11 cellular contexts compared by ENCODE assay signal in the genomic region with DNA sequence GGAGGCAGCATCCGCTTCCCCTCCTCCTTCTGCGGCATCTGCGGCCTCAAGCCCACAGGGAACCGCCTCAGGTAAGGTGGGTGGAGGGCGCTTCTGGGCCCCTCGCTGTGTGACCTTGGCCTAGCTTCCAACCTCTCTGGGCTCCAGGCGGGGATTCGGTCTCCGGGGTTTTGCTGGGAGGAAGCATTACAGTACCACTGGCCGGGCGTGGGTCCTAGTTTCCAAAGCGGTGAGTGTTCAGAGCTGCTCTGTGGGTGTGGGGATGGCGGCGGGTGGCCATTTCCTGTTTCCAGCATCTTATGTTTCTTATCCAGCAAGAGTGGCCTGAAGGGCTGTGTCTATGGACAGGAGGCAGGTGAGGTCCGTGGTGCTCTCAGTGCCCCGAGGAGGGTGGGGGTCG. TPM values are rescaled to one million over a fixed set of nuclear protein-coding genes. Genes with fewer than 3 reads are reported as not detected.
DNase-seq lines count a peak whose midpoint lies in the region; ATAC-seq and TF ChIP-seq lines count a peak whose summit lies in the region.
"Had no signal": no experiment of that assay in that cellular context is flagged by ENCODE, and none has a peak within 500 bp of the region (broad histone marks: within the 10 kb centered on the region; RNA-seq: fewer than 3 reads in every experiment).

No MANE protein-coding gene starts in this region.

- H3K4me3 ChIP-seq in HUES48 (ENCODE audit: low read depth, low read length) (no peak overlapping the region), fibroblast of lung (replicated peaks in 1 of 4; ENCODE audit: control extremely low read depth in 1 of 4, insufficient read depth in 1 of 4, low read depth in 3 of 4, low read length in 4 of 4) (no peak overlapping the region)

- H3K4me2 ChIP-seq in fibroblast of lung (ENCODE audit: extremely low read depth, insufficient read depth, low read length), result no peak overlapping the region

- no peak for ATAC-seq in HG03196 (IDR thresholded peaks at IDR 0.05; ENCODE audit: unreplicated experiment)

- H2AFZ ChIP-seq in fibroblast of lung (ENCODE audit: low read length), result peak overlapping the region; percentile 91

- DNase-seq in fibroblast of lung (ENCODE audit: low read depth in 2 of 2), result no peak
- no peak for DNase-seq in posterior cingulate gyrus
- DNase-seq in OCI-M1 (lab: John Stamatoyannopoulos, UW), result no peak
- DNase-seq in effector CD4-positive, alpha-beta T cell, result no peak
- DNase-seq: NCI-H1436 treated with DMSO at 0.1 percent for 48 hours had no signal

- H3K79me2 ChIP-seq in fibroblast of lung (ENCODE audit: control insufficient read depth, insufficient read depth, low read length), result no peaks in the 10 kb centered on the region

- H3K4me1 ChIP-seq in HUES48 (ENCODE audit: control insufficient read depth, insufficient read depth, low read length) (peaks cover 16% of the 10 kb centered on the region), fibroblast of lung (ENCODE audit: control insufficient read depth, extremely low read depth, insufficient read depth, low read length) (no peaks in the 10 kb centered on the region)

- H3K36me3 ChIP-seq in HUES48 (ENCODE audit: control insufficient read depth, insufficient read depth, low read length) (no peaks in the 10 kb centered on the region), fibroblast of lung (ENCODE audit: control insufficient read depth, insufficient read depth, low read length) (no peaks in the 10 kb centered on the region)

- H3K9me3 ChIP-seq in HUES48 (ENCODE audit: control insufficient read depth, insufficient read depth, low read length), result no peaks in the 10 kb centered on the region
- no peaks in the 10 kb centered on the region for H3K9me3 ChIP-seq in fibroblast of lung (ENCODE audit: control insufficient read depth, insufficient read depth, low read depth, low read length)
- H3K9me3 ChIP-seq: lower lobe of right lung, suprapubic skin had no signal

- 0 out of 2 replicates have a peak overlapping the region, but pooled peaks have one; percentile 14 for H3K9ac ChIP-seq in HUES48 (ENCODE audit: low read depth, low read length)
- H3K9ac ChIP-seq in fibroblast of lung (ENCODE audit: insufficient read depth, low read length), result no peak overlapping the region

- intact Hi-C loops in posterior cingulate gyrus (cut with DNase I), result loop anchor here (1.0 to 10.0 kb wide), 3 partner anchors 37 to 319 kb away; no protein-coding TSS in a partner anchor

- H3K27me3 ChIP-seq in HUES48 (ENCODE audit: control insufficient read depth, insufficient read depth, low read length), result no peaks in the 10 kb centered on the region
- H3K27me3 ChIP-seq in fibroblast of lung (ENCODE audit: control insufficient read depth, insufficient read depth, low read length), result no peaks in the 10 kb centered on the region
- H3K27me3 ChIP-seq: suprapubic skin had no signal

- H3K27ac ChIP-seq in HUES48 (ENCODE audit: low read depth, low read length), result no peak overlapping the region
- H3K27ac ChIP-seq in VCaP, result peak overlapping the region; percentile 25; the same call in 1 of the 2 replicates
- no peak overlapping the region for H3K27ac ChIP-seq in fibroblast of lung (ENCODE audit: insufficient read depth, low read length)
- peak overlapping the region; percentile 69 for H3K27ac ChIP-seq in temporal lobe (ENCODE audit: low read depth, low read length)
- H3K27ac ChIP-seq: lower lobe of right lung, suprapubic skin had no signal

- no peaks in the 10 kb centered on the region for H4K20me1 ChIP-seq in fibroblast of lung (ENCODE audit: control insufficient read depth, extremely low read depth, insufficient read depth, low read length)

- no peak for TF ChIP-seq CTCF in VCaP (conservative IDR thresholded peaks at IDR 0.05)
- no peak for TF ChIP-seq CTCF in fibroblast of lung (conservative IDR thresholded peaks at IDR 0.05 in 1 of 2, IDR thresholded peaks at IDR 0.05 in 1 of 2; ENCODE audit: low read depth in 1 of 2, low read length in 2 of 2)

RNA-seq across cellular contexts. Expression of a gene that starts 11.6 kb away (rescaled TPM):
- total RNA-seq in fibroblast of lung (1.7 and 2.1 TPM in 2 replicates), temporal lobe (17.0 TPM)
- 0.27 and 0.61 TPM in 2 replicates for polyA plus RNA-seq in fibroblast of lung
- polyA plus RNA-seq in fibroblast of lung (2012), result 0.23 and 0.78 TPM in 2 replicates
- 0.12 and 1.5 TPM in 2 replicates for polyA minus RNA-seq in fibroblast of lung (ENCODE audit: low replicate concordance)

Comparison
In these comparisons a context has a peak if more than half of its experiments do, and no peak if none do; other contexts are left out.
1. H3K27ac ChIP-seq: peak in VCaP (single experiment) and temporal lobe (single experiment); none in HUES48 (single experiment) and fibroblast of lung (single experiment).